1 cellular context compared by ENCODE assay signal in the genomic region with DNA sequence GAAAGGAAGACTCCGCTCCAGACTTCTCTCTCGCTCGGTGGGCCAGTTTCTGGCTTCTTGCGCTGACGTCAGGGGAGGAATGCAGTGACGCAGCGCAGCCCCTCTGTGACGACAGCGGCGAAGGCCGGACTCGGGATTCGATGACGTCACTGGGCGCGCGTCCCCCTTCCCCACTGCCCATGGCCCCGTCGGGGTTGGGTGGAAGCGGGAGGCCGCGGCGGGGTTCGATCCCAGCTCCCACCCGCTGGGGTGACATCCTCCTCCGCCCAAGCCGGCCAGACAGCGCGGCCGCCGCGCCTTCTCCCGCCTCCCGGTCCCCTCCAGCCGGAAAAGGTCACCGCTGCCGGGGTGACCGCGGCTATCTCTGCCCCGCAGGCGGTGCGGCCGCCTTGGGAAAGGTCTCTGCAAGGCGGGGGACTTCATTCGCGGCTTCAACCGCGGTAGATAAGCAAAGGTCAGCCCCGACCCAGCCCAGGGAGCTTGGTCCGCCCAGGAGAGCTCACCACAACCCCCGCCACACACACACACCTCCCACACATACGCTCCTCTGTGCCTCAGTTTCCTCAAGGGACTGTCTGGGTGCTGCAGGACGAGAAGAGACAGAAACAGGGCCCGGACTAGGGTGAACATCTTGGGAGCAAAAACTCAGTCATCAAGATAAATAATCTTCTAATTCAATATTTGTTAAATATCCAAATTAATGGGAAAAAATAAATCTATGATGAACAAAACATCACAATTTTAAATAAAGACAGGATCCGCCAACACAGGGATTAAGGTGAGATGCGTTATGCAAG.
TF ChIP-seq lines count a peak whose summit lies in the region.

No MANE protein-coding gene starts in this region.

TF ChIP-seq in GM23338, 12 proteins besides CTCF, POLR2A, EP300 and RAD21 (continued from another document):
- TF ChIP-seq, protein P1, sequence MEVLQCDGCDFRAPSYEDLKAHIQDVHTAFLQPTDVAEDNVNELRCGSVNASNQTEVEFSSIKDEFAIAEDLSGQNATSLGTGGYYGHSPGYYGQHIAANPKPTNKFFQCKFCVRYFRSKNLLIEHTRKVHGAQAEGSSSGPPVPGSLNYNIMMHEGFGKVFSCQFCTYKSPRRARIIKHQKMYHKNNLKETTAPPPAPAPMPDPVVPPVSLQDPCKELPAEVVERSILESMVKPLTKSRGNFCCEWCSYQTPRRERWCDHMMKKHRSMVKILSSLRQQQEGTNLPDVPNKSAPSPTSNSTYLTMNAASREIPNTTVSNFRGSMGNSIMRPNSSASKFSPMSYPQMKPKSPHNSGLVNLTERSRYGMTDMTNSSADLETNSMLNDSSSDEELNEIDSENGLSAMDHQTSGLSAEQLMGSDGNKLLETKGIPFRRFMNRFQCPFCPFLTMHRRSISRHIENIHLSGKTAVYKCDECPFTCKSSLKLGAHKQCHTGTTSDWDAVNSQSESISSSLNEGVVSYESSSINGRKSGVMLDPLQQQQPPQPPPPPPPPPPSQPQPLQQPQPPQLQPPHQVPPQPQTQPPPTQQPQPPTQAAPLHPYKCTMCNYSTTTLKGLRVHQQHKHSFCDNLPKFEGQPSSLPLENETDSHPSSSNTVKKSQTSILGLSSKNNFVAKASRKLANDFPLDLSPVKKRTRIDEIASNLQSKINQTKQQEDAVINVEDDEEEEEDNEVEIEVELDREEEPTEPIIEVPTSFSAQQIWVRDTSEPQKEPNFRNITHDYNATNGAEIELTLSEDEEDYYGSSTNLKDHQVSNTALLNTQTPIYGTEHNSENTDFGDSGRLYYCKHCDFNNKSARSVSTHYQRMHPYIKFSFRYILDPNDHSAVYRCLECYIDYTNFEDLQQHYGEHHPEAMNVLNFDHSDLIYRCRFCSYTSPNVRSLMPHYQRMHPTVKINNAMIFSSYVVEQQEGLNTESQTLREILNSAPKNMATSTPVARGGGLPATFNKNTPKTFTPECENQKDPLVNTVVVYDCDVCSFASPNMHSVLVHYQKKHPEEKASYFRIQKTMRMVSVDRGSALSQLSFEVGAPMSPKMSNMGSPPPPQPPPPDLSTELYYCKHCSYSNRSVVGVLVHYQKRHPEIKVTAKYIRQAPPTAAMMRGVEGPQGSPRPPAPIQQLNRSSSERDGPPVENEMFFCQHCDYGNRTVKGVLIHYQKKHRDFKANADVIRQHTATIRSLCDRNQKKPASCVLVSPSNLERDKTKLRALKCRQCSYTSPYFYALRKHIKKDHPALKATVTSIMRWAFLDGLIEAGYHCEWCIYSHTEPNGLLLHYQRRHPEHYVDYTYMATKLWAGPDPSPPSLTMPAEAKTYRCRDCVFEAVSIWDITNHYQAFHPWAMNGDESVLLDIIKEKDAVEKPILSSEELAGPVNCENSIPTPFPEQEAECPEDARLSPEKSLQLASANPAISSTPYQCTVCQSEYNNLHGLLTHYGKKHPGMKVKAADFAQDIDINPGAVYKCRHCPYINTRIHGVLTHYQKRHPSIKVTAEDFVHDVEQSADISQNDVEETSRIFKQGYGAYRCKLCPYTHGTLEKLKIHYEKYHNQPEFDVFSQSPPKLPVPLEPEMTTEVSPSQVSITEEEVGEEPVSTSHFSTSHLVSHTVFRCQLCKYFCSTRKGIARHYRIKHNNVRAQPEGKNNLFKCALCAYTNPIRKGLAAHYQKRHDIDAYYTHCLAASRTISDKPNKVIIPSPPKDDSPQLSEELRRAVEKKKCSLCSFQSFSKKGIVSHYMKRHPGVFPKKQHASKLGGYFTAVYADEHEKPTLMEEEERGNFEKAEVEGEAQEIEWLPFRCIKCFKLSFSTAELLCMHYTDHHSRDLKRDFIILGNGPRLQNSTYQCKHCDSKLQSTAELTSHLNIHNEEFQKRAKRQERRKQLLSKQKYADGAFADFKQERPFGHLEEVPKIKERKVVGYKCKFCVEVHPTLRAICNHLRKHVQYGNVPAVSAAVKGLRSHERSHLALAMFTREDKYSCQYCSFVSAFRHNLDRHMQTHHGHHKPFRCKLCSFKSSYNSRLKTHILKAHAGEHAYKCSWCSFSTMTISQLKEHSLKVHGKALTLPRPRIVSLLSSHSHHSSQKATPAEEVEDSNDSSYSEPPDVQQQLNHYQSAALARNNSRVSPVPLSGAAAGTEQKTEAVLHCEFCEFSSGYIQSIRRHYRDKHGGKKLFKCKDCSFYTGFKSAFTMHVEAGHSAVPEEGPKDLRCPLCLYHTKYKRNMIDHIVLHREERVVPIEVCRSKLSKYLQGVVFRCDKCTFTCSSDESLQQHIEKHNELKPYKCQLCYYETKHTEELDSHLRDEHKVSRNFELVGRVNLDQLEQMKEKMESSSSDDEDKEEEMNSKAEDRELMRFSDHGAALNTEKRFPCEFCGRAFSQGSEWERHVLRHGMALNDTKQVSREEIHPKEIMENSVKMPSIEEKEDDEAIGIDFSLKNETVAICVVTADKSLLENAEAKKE (CRISPR knock-in tag; IDR thresholded peaks at IDR 0.05): no peak
